ENCODE assay signal across 10 cellular contexts in genomic region chr16:89407282-89407924, GRCh38.
DNase-seq lines count a peak whose midpoint lies in the region; ATAC-seq and TF ChIP-seq lines count a peak whose summit lies in the region.
"Had no signal": no experiment of that assay in that cellular context is flagged by ENCODE, and none has a peak within 500 bp of the region (broad histone marks: within the 10 kb centered on the region; RNA-seq: fewer than 3 reads in every experiment).

No MANE protein-coding gene starts in this region.

- H3K4me3 Mint-ChIP-seq in activated T-cell treated with anti-CD3 and anti-CD28 coated beads, Interleukin-2, amount 50 U/mL, for 24 hours: peak overlapping the region; percentile 51
- H3K4me3 Mint-ChIP-seq in chondrocyte (ENCODE audit: unreplicated experiment): no peak overlapping the region

- DNase-seq in activated T-cell treated with anti-CD3 and anti-CD28 coated beads, Interleukin-2, amount 50 U/mL, for 24 hours: no peak
- DNase-seq in activated T-cell treated with anti-CD3 and anti-CD28 coated beads for 4 hours: no peak
- DNase-seq in SJCRH30: no peak
- no peak for DNase-seq in chondrocyte (ENCODE audit: low spot score)
- no peak for DNase-seq in psoas muscle
- no peak for DNase-seq in epidermal melanocyte (ENCODE audit: insufficient read length, low spot score)
- DNase-seq in DMS153 treated with DMSO at 0.1 percent for 48 hours (lab: John Stamatoyannopoulos, UW; ENCODE audit: unreplicated experiment): no peak
- no peak for DNase-seq in NCI-H2107 (lab: John Stamatoyannopoulos, UW)
- DNase-seq: mammary epithelial cell, PC-9 had no signal

- H3K9me3 ChIP-seq in SJCRH30 (replicated peaks): no peaks in the 10 kb centered on the region
- no peaks in the 10 kb centered on the region for H3K9me3 ChIP-seq in psoas muscle

- no peaks in the 10 kb centered on the region for H3K9me3 Mint-ChIP-seq in activated T-cell treated with anti-CD3 and anti-CD28 coated beads, Interleukin-2, amount 50 U/mL, for 24 hours
- no peaks in the 10 kb centered on the region for H3K9me3 Mint-ChIP-seq in chondrocyte (ENCODE audit: low read depth)

- H3K4me1 ChIP-seq in SJCRH30: peaks cover 28% of the 10 kb centered on the region
- H3K4me1 ChIP-seq in psoas muscle: peaks cover 85% of the 10 kb centered on the region

- H3K27ac Mint-ChIP-seq in activated T-cell treated with anti-CD3 and anti-CD28 coated beads, Interleukin-2, amount 50 U/mL, for 24 hours: peak overlapping the region; percentile 94
- H3K27ac Mint-ChIP-seq in chondrocyte (ENCODE audit: unreplicated experiment): peak overlapping the region; percentile 53

- H3K36me3 Mint-ChIP-seq in activated T-cell treated with anti-CD3 and anti-CD28 coated beads, Interleukin-2, amount 50 U/mL, for 24 hours (ENCODE audit: low read depth): peaks cover 22% of the 10 kb centered on the region
- no peaks in the 10 kb centered on the region for H3K36me3 Mint-ChIP-seq in chondrocyte (ENCODE audit: low read depth)

- H3K4me3 ChIP-seq in SJCRH30: no peak overlapping the region
- no peak overlapping the region for H3K4me3 ChIP-seq in psoas muscle
- H3K4me3 ChIP-seq: PC-9 had no signal

- H3K36me3 ChIP-seq in SJCRH30 (no peaks in the 10 kb centered on the region; the same call in 1 of the 2 replicates), psoas muscle (ENCODE audit: insufficient read depth in 1 of 2, low read depth in 1 of 2) (no peaks in the 10 kb centered on the region)

- peaks cover 92% of the 10 kb centered on the region for H3K4me1 Mint-ChIP-seq in activated T-cell treated with anti-CD3 and anti-CD28 coated beads, Interleukin-2, amount 50 U/mL, for 24 hours (ENCODE audit: low read depth)
- peaks cover 84% of the 10 kb centered on the region for H3K4me1 Mint-ChIP-seq in chondrocyte (ENCODE audit: low read depth)

- 53 to 74% (median 71%) methylated on average over 17 of the region's 17 CpGs for WGBS in psoas muscle, 3 donors

- TF ChIP-seq CTCF in chondrocyte (IDR thresholded peaks at IDR 0.05) (no peak), psoas muscle (IDR thresholded peaks at IDR 0.05) (no peak)

- H3K27me3 ChIP-seq in SJCRH30 (no peaks in the 10 kb centered on the region), psoas muscle (ENCODE audit: insufficient read depth in 3 of 3, low read length in 2 of 3) (no peaks in the 10 kb centered on the region)

- H3K27ac ChIP-seq in SJCRH30 (peak overlapping the region; percentile 68), psoas muscle (peak overlapping the region; percentile 83)
- H3K27ac ChIP-seq: PC-9 had no signal

- intact Hi-C loops in psoas muscle (cut with DNase I): no loop called here

- ATAC-seq in psoas muscle: no peak

- H3K27me3 Mint-ChIP-seq in activated T-cell treated with anti-CD3 and anti-CD28 coated beads, Interleukin-2, amount 50 U/mL, for 24 hours: no peaks in the 10 kb centered on the region
- H3K27me3 Mint-ChIP-seq in chondrocyte (ENCODE audit: low read depth): no peaks in the 10 kb centered on the region
